Comparison of ENCODE assay signal across 8 cellular contexts in genomic region chr15:71743861-71744382, GRCh38.
A peak's percentile ranks its signal among the peaks of the same experiment; 100 is the strongest.
DNase-seq lines count a peak whose midpoint lies in the region; ATAC-seq and TF ChIP-seq lines count a peak whose summit lies in the region.

No MANE protein-coding gene starts in this region.

- H3K9me3 ChIP-seq in MG63 = no peaks in the 10 kb centered on the region

- in situ Hi-C loops in astrocyte of the spinal cord (cut with HindIII; ENCODE audit: low sequenced_read_pairs) = no loop called here

- H3K4me3 ChIP-seq in MG63 = no peak overlapping the region
- H3K4me3 ChIP-seq in astrocyte of the spinal cord (ENCODE audit: low read depth, low read length) = no peak overlapping the region

- ATAC-seq in HG02610 (IDR thresholded peaks at IDR 0.05; ENCODE audit: unreplicated experiment) (no peak), GM21717 (IDR thresholded peaks at IDR 0.05; ENCODE audit: unreplicated experiment) (no peak)

- no peaks in the 10 kb centered on the region for H3K27me3 ChIP-seq in MG63

- peaks cover 4% of the 10 kb centered on the region for H3K36me3 ChIP-seq in MG63

- DNase-seq in ELR (ENCODE audit: low read depth) (peak; percentile 75), MG63 (peak; percentile 35), T-helper 9 cell (peak; percentile 57), astrocyte of the spinal cord (ENCODE audit: low read depth, low spot score) (peak; percentile 56), iris pigment epithelial cell (ENCODE audit: low read depth) (peak; percentile 60)
- DNase-seq in stimulated activated CD4-positive, alpha-beta T cell treated with anti-CD3 and anti-CD28 coated beads, Interleukin-4, amount 100 ng/mL, for 1 hour = peak; percentile 66

- TF ChIP-seq CTCF in astrocyte of the spinal cord (IDR thresholded peaks at IDR 0.05; ENCODE audit: low read depth, low read length) = peak; percentile 60
